1 cellular context compared by ENCODE assay signal in genomic region chr13:113448885-113449692, GRCh38.
TF ChIP-seq lines count a peak whose summit lies in the region.

No MANE protein-coding gene starts in this region.

TF ChIP-seq in HEK293, 187 proteins besides CTCF, POLR2A, EP300 and RAD21 (continued from another document and continues in another):
- TF ChIP-seq PBX3 (CRISPR knock-in tag; IDR thresholded peaks at IDR 0.05) (no peak), GLIS2 (tag by site-specific recombination; IDR thresholded peaks at IDR 0.05) (no peak), ZBTB17 (tag by site-specific recombination; IDR thresholded peaks at IDR 0.05) (0 out of 2 replicates have a peak, but pooled peaks have one; percentile 35), ZSCAN5A (tag by site-specific recombination; IDR thresholded peaks at IDR 0.05) (no peak), ZNF10 (tag by site-specific recombination; IDR thresholded peaks at IDR 0.05) (no peak), ZNF174 (tag by site-specific recombination; IDR thresholded peaks at IDR 0.05) (no peak), ZNF660 (tag by site-specific recombination; IDR thresholded peaks at IDR 0.05) (0 out of 2 replicates have a peak, but pooled peaks have one; percentile 44), KLF1 (tag by site-specific recombination; IDR thresholded peaks at IDR 0.05) (peak; percentile 36; the same call in 1 of the 2 replicates), EGR2 (tag by site-specific recombination; IDR thresholded peaks at IDR 0.05; ENCODE audit: low read depth) (no peak), TSHZ1 (tag by site-specific recombination; IDR thresholded peaks at IDR 0.05; ENCODE audit: borderline replicate concordance) (no peak), ZNF24 (tag by site-specific recombination; IDR thresholded peaks at IDR 0.05) (no peak), ZBTB8A (tag by site-specific recombination; IDR thresholded peaks at IDR 0.05) (peak; percentile 41), ZNF600 (tag by site-specific recombination; IDR thresholded peaks at IDR 0.05) (no peak), ZBTB49 (tag by site-specific recombination; IDR thresholded peaks at IDR 0.05; ENCODE audit: low read depth) (no peak), ZNF214 (tag by site-specific recombination; IDR thresholded peaks at IDR 0.05; ENCODE audit: borderline replicate concordance) (no peak), HOXA7 (CRISPR knock-in tag; IDR thresholded peaks at IDR 0.05; ENCODE audit: borderline replicate concordance) (no peak), MEIS1 (CRISPR knock-in tag; IDR thresholded peaks at IDR 0.05; ENCODE audit: borderline replicate concordance) (no peak), RBAK (tag by site-specific recombination; IDR thresholded peaks at IDR 0.05) (no peak), KLF9 (tag by site-specific recombination; IDR thresholded peaks at IDR 0.05; ENCODE audit: low read depth) (no peak), ZSCAN4 (tag by site-specific recombination; IDR thresholded peaks at IDR 0.05) (no peak), KLF17 (tag by site-specific recombination; IDR thresholded peaks at IDR 0.05) (no peak), ZNF585B (tag by site-specific recombination; IDR thresholded peaks at IDR 0.05) (no peak), ZNF654 (tag by site-specific recombination; IDR thresholded peaks at IDR 0.05; ENCODE audit: low read depth) (no peak), ZNF514 (tag by site-specific recombination; IDR thresholded peaks at IDR 0.05) (no peak), ZBTB10 (tag by site-specific recombination; IDR thresholded peaks at IDR 0.05) (no peak), ZNF26 (tag by site-specific recombination; IDR thresholded peaks at IDR 0.05) (no peak), TRIM28 (IDR thresholded peaks at IDR 0.05; ENCODE audit: borderline replicate concordance, low read length) (no peak), ZNF132 (tag by site-specific recombination; IDR thresholded peaks at IDR 0.05; ENCODE audit: borderline replicate concordance) (no peak), ZNF645 (tag by site-specific recombination; IDR thresholded peaks at IDR 0.05) (no peak), ZNF391 (tag by site-specific recombination; IDR thresholded peaks at IDR 0.05; ENCODE audit: borderline replicate concordance, low read depth) (no peak), HOXC10 (CRISPR knock-in tag; IDR thresholded peaks at IDR 0.05) (no peak), ZNF555 (tag by site-specific recombination; conservative IDR thresholded peaks at IDR 0.05) (no peak), YY1 (tag by site-specific recombination; IDR thresholded peaks at IDR 0.05) (no peak), GLI2 (tag by site-specific recombination; IDR thresholded peaks at IDR 0.05; ENCODE audit: borderline replicate concordance, low read depth) (no peak), MYNN (tag by site-specific recombination; IDR thresholded peaks at IDR 0.05; ENCODE audit: borderline replicate concordance) (no peak), ZBTB20 (tag by site-specific recombination; IDR thresholded peaks at IDR 0.05) (no peak), ZNF785 (tag by site-specific recombination; IDR thresholded peaks at IDR 0.05) (no peak), ZNF19 (tag by site-specific recombination; IDR thresholded peaks at IDR 0.05; ENCODE audit: low read depth) (no peak), ZNF664 (tag by site-specific recombination; IDR thresholded peaks at IDR 0.05) (no peak), ZNF549 (tag by site-specific recombination; IDR thresholded peaks at IDR 0.05) (no peak), ZNF341 (tag by site-specific recombination; IDR thresholded peaks at IDR 0.05; ENCODE audit: low read depth) (peak; percentile 91), BCL11A (tag by site-specific recombination; IDR thresholded peaks at IDR 0.05; ENCODE audit: low read depth) (no peak), ZIC2 (tag by site-specific recombination; IDR thresholded peaks at IDR 0.05) (no peak), ZNF501 (tag by site-specific recombination; IDR thresholded peaks at IDR 0.05) (peak; percentile 33; the same call in 1 of the 2 replicates), ZNF146 (tag by site-specific recombination; IDR thresholded peaks at IDR 0.05) (no peak), ZNF280D (tag by site-specific recombination; IDR thresholded peaks at IDR 0.05) (no peak)
